ENCODE assay signal across 12 cellular contexts in genomic region chr5:83538788-83539535, GRCh38.
DNase-seq lines count a peak whose midpoint lies in the region; ATAC-seq, FAIRE-seq and TF ChIP-seq lines count a peak whose summit lies in the region.
"Had no signal": no experiment of that assay in that cellular context is flagged by ENCODE, and none has a peak within 500 bp of the region (broad histone marks: within the 10 kb centered on the region; RNA-seq: fewer than 3 reads in every experiment).

No MANE protein-coding gene starts in this region.

- no peak for FAIRE-seq in HepG2 (lab: Jason Lieb, UNC)

- H3K27ac ChIP-seq in HCT116 (ENCODE audit: low read depth, low read length) (no peak overlapping the region), HepG2 (ENCODE audit: extremely low read length, insufficient read depth, low read length) (no peak overlapping the region)
- H3K27ac ChIP-seq: tibial artery had no signal

- TF ChIP-seq RAD21 in HCT116 (IDR thresholded peaks at IDR 0.05; ENCODE audit: low read depth) (no peak), HepG2 (CRISPR knock-in tag; IDR thresholded peaks at IDR 0.05) (no peak)

- in situ Hi-C loops in HepG2 (cut with HindIII; ENCODE audit: extremely low pct_ligation_motif_present, low pct_unique_long_range_greater_than_20kb) = no loop called here

- DNase-seq in HCT116 (ENCODE audit: low read depth, low spot score) (no peak), HepG2 (ENCODE audit: low spot score) (no peak), glomerular visceral epithelial cell (ENCODE audit: extremely low spot score) (no peak), DMS53 treated with DMSO at 0.1 percent for 48 hours (lab: John Stamatoyannopoulos, UW; ENCODE audit: unreplicated experiment) (no peak), kidney tubule cell (ENCODE audit: low spot score) (no peak)
- DNase-seq: activated naive CD4-positive, alpha-beta T cell treated with anti-CD3 and anti-CD28 coated beads, Interleukin-2, amount 10 ng/mL, durations not matched to agents 7 days and 5 days; spleen; SW 1271; tibial artery had no signal

- H3K9me2 ChIP-seq in HCT116 (ENCODE audit: insufficient read depth) = no peaks in the 10 kb centered on the region

- H3K27me3 ChIP-seq in HCT116 (ENCODE audit: insufficient read depth, low read length) (no peaks in the 10 kb centered on the region), HepG2 (ENCODE audit: control insufficient read depth in 1 of 2, insufficient read depth in 2 of 2, low read length in 2 of 2) (peaks cover 0 to 4% of the 10 kb centered on the region in 2 experiments; a peak in 2 of 5 replicates)
- H3K27me3 ChIP-seq: spleen, tibial artery had no signal

- intact Hi-C loops in HCT116 (cut with micrococcal nuclease) (no loop called here), HepG2 (cut with micrococcal nuclease; ENCODE audit: unreplicated experiment) (no loop called here)

- POLR2A ChIA-PET in HCT116 (lab: Charles Lee) = no interaction called here
- POLR2A ChIA-PET in HepG2 (lab: Yijun Ruan, JAX) = no interaction called here

- no peak overlapping the region for H3K4me3 ChIP-seq in HCT116 (replicated peaks in 1 of 2; ENCODE audit: low read depth in 1 of 2, low read length in 2 of 2)
- H3K4me3 ChIP-seq in HepG2 (replicated peaks in 1 of 3; ENCODE audit: insufficient read depth in 1 of 3, low read depth in 2 of 3, low read length in 3 of 3) = no peak overlapping the region
- H3K4me3 ChIP-seq: lung, spleen, tibial artery had no signal

- BruUV-seq in HCT116 (replicated peaks; lab: Mats Ljungman, UMichigan) (no TSS peak), HepG2 (replicated peaks; lab: Mats Ljungman, UMichigan) (no TSS peak)

- RAD21 ChIA-PET in HCT116 (lab: Charles Lee; ENCODE audit: low non-redundant PET in 1 of 2, low total read pairs in 2 of 2, uncharacterized antibody in 2 of 2, unreplicated experiment in 2 of 2) = no interaction called here

- ATAC-seq in GM19035 (IDR thresholded peaks at IDR 0.05; ENCODE audit: unreplicated experiment) (peak; percentile 74), HCT116 (no peak), HG03520 (IDR thresholded peaks at IDR 0.05; ENCODE audit: unreplicated experiment) (peak; percentile 72), HepG2 (no peak)

- H3K36me3 ChIP-seq in HCT116 (ENCODE audit: control insufficient read depth in 1 of 2, insufficient read depth in 2 of 2, low read length in 2 of 2) (no peaks in the 10 kb centered on the region), HepG2 (replicated peaks in 1 of 2; ENCODE audit: control insufficient read depth in 1 of 2, insufficient read depth in 2 of 2, low read length in 2 of 2) (no peaks in the 10 kb centered on the region)
- H3K36me3 ChIP-seq: spleen had no signal

- H3K79me2 ChIP-seq in HCT116 (ENCODE audit: insufficient read depth, low read length) (no peaks in the 10 kb centered on the region; the same call in 1 of the 2 replicates), HepG2 (ENCODE audit: insufficient read depth, low read length) (no peaks in the 10 kb centered on the region)

- no peaks in the 10 kb centered on the region for H3K4me1 ChIP-seq in HCT116 (ENCODE audit: control insufficient read depth in 1 of 2, insufficient read depth in 2 of 2, low read length in 2 of 2)
- no peaks in the 10 kb centered on the region for H3K4me1 ChIP-seq in HepG2 (ENCODE audit: insufficient read depth, low read length)
- H3K4me1 ChIP-seq: spleen, tibial artery had no signal

- no peak for TF ChIP-seq CTCF in HCT116 (IDR thresholded peaks at IDR 0.05 in 2 of 3, conservative IDR thresholded peaks at IDR 0.05 in 1 of 3; ENCODE audit: borderline replicate concordance in 1 of 3, insufficient read depth in 1 of 3, low read depth in 2 of 3, low read length in 2 of 3)
- TF ChIP-seq CTCF in HepG2 (CRISPR knock-in tag; IDR thresholded peaks at IDR 0.05) = no peak

- WGBS in HepG2 (ENCODE audit: low lambda C conversion rate) = 30% methylated on average over 4 of the region's 4 CpGs

- H3K9me3 ChIP-seq in HCT116 (ENCODE audit: control insufficient read depth in 1 of 2, insufficient read depth in 1 of 2, low read depth in 1 of 2, low read length in 2 of 2) (no peaks in the 10 kb centered on the region), HepG2 (ENCODE audit: low read length) (no peaks in the 10 kb centered on the region)
- H3K9me3 ChIP-seq: spleen, tibial artery had no signal

- no peak for TF ChIP-seq EP300 in HepG2 (IDR thresholded peaks at IDR 0.05; ENCODE audit: low read depth in 2 of 2, low read length in 2 of 2)
- TF ChIP-seq EP300 in HepG2 (CRISPR knock-in tag; IDR thresholded peaks at IDR 0.05; ENCODE audit: borderline replicate concordance) = no peak

- CTCF ChIA-PET in HCT116 (lab: Charles Lee) = no interaction called here
- CTCF ChIA-PET in HepG2 (lab: Yijun Ruan, JAX; ENCODE audit: low intra/inter-chr PET ratio, low total read pairs) = no interaction called here

- H3K4me2 ChIP-seq in HCT116 (ENCODE audit: low read length) (no peak overlapping the region), HepG2 (ENCODE audit: low read depth, low read length) (no peak overlapping the region)

- no peak for TF ChIP-seq POLR2A in HCT116 (IDR thresholded peaks at IDR 0.05; ENCODE audit: borderline replicate concordance, extremely low read depth, insufficient read depth, insufficient read length)
- TF ChIP-seq POLR2A in HepG2 (IDR thresholded peaks at IDR 0.05; ENCODE audit: insufficient read depth in 1 of 2, low read depth in 2 of 2, low read length in 2 of 2) = no peak

- H3K9ac ChIP-seq in HCT116 (ENCODE audit: low read length) = no peak overlapping the region
- no peak overlapping the region for H3K9ac ChIP-seq in HepG2 (ENCODE audit: insufficient read depth, low read depth, low read length)

- H2AFZ ChIP-seq in HCT116 (ENCODE audit: low read depth, low read length, poor library complexity, severe bottlenecking) (no peak overlapping the region), HepG2 (ENCODE audit: low read length) (no peak overlapping the region)

- H4K20me1 ChIP-seq in HCT116 (ENCODE audit: insufficient read depth) (no peaks in the 10 kb centered on the region), HepG2 (ENCODE audit: insufficient read depth, low read length) (no peaks in the 10 kb centered on the region)

TF ChIP-seq in HCT116, 20 proteins besides CTCF, POLR2A, EP300 and RAD21 (continues in another document):
- no peak for TF ChIP-seq FOSL1 (IDR thresholded peaks at IDR 0.05; ENCODE audit: low read depth)
- TF ChIP-seq SIN3A (IDR thresholded peaks at IDR 0.05; ENCODE audit: low read depth) = no peak
- TF ChIP-seq JUND (IDR thresholded peaks at IDR 0.05) = no peak
- peak; percentile 29 for TF ChIP-seq REST (IDR thresholded peaks at IDR 0.05; ENCODE audit: low read depth)
- no peak for TF ChIP-seq ELF1 (IDR thresholded peaks at IDR 0.05; ENCODE audit: borderline replicate concordance, low read depth)

TF ChIP-seq in HepG2, 621 proteins besides CTCF, POLR2A, EP300 and RAD21:
- peak; percentile 69; the same call in 1 of the 2 replicates for TF ChIP-seq MIER2 (CRISPR knock-in tag; IDR thresholded peaks at IDR 0.05)
- no peak for TF ChIP-seq PATZ1 (CRISPR knock-in tag; IDR thresholded peaks at IDR 0.05)
- TF ChIP-seq REST (IDR thresholded peaks at IDR 0.05; ENCODE audit: borderline replicate concordance in 1 of 2, low read depth in 1 of 2, low read length in 2 of 2) = peak; percentile 3 to 85; a peak in 3 of 4 replicates

Comparison
In these comparisons a context has a peak if more than half of its experiments do, and no peak if none do; other contexts are left out.
1. ATAC-seq: peak in GM19035 (single experiment) and HG03520 (single experiment); none in HCT116 (single experiment) and HepG2 (single experiment).